11 cellular contexts compared by ENCODE assay signal in the genomic region with DNA sequence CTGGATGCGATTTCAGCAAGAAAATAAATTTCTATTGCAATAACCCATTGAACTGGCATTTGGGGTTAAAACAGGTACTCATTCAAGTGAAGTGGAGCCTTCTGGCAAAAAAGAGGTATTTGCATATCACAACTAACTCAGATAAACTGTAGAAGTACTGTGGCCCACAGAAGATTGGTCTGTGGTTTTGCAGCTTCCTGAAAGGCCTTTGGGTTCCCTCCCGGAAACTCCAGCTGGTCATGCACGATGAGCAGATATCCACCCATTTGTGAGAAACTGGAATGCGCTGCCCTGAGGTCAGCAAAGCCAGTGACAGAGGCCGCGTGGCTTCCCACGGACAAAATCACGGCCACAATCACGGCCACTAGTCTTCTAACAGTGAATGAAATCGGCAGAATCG.
DNase-seq lines count a peak whose midpoint lies in the region; ATAC-seq lines count a peak whose summit lies in the region.
"Had no signal": no experiment of that assay in that cellular context is flagged by ENCODE, and none has a peak within 500 bp of the region (broad histone marks: within the 10 kb centered on the region; RNA-seq: fewer than 3 reads in every experiment).

No MANE protein-coding gene starts in this region.

- no peak overlapping the region for H3K4me3 ChIP-seq in naive thymus-derived CD4-positive, alpha-beta T cell (ENCODE audit: low read length)
- H3K4me3 ChIP-seq: A549, SJSA1 had no signal

- CTCF ChIA-PET in activated CD4-positive, alpha-beta T cell treated with anti-CD3 and anti-CD28 coated beads for 36 hours (lab: Charles Lee), result no interaction called here
- CTCF ChIA-PET in naive thymus-derived CD4-positive, alpha-beta T cell (lab: Charles Lee), result no interaction called here

- H3K36me3 ChIP-seq in naive thymus-derived CD4-positive, alpha-beta T cell (ENCODE audit: control insufficient read depth in 2 of 3, insufficient read depth in 3 of 3, low read length in 3 of 3), result no peaks in the 10 kb centered on the region
- H3K36me3 ChIP-seq: SJSA1 had no signal

- peak; percentile 9 for DNase-seq in activated CD4-positive, alpha-beta T cell treated with anti-CD3 and anti-CD28 coated beads for 36 hours
- no peak for DNase-seq in activated CD4-positive, alpha-beta T cell treated with anti-CD3 and anti-CD28 coated beads for 4 hours
- DNase-seq in NAMALWA (ENCODE audit: low spot score), result peak; percentile 47
- DNase-seq in naive thymus-derived CD4-positive, alpha-beta T cell, result no peak
- no peak for DNase-seq in 8988T
- no peak for DNase-seq in NCI-H2196 treated with DMSO at 0.1 percent for 48 hours (lab: John Stamatoyannopoulos, UW; ENCODE audit: unreplicated experiment)
- no peak for DNase-seq in COR-L47 (lab: John Stamatoyannopoulos, UW)
- DNase-seq: activated naive CD4-positive, alpha-beta T cell had no signal

- ATAC-seq in activated CD4-positive, alpha-beta T cell treated with anti-CD3 and anti-CD28 coated beads for 36 hours, result no peak
- ATAC-seq in HG02642 (IDR thresholded peaks at IDR 0.05; ENCODE audit: poor library complexity, unreplicated experiment), result peak; percentile 69
- peak; percentile 50 for ATAC-seq in naive thymus-derived CD4-positive, alpha-beta T cell
- ATAC-seq: A549 had no signal

- peaks cover 15 to 23% of the 10 kb centered on the region in 2 donors for H3K4me1 ChIP-seq in naive thymus-derived CD4-positive, alpha-beta T cell (ENCODE audit: control insufficient read depth in 2 of 2, insufficient read depth in 2 of 2, low read length in 2 of 2)
- H3K4me1 ChIP-seq: A549, SJSA1 had no signal

- H3K9me3 Mint-ChIP-seq in activated CD4-positive, alpha-beta T cell treated with anti-CD3 and anti-CD28 coated beads for 36 hours (ENCODE audit: low read depth), result no peaks in the 10 kb centered on the region
- H3K9me3 Mint-ChIP-seq in naive thymus-derived CD4-positive, alpha-beta T cell, result peaks cover 0 to 3% (median 0%) of the 10 kb centered on the region in 11 donors

- no peaks in the 10 kb centered on the region for H3K27me3 ChIP-seq in naive thymus-derived CD4-positive, alpha-beta T cell (ENCODE audit: control insufficient read depth in 2 of 2, insufficient read depth in 2 of 2, low read length in 2 of 2)
- H3K27me3 ChIP-seq: SJSA1 had no signal

- no peaks in the 10 kb centered on the region for H3K36me3 Mint-ChIP-seq in activated CD4-positive, alpha-beta T cell treated with anti-CD3 and anti-CD28 coated beads for 36 hours (ENCODE audit: low read depth)
- peaks cover 0 to 10% (median 0%) of the 10 kb centered on the region in 5 donors for H3K36me3 Mint-ChIP-seq in naive thymus-derived CD4-positive, alpha-beta T cell

- no peak overlapping the region for H3K27ac ChIP-seq in naive thymus-derived CD4-positive, alpha-beta T cell (ENCODE audit: low read depth, low read length)
- H3K27ac ChIP-seq: A549, SJSA1 had no signal

- intact Hi-C loops in activated CD4-positive, alpha-beta T cell treated with anti-CD3 and anti-CD28 coated beads for 36 hours (cut with DNase I, micrococcal nuclease), result loop anchor here in 1 of 2 experiments (5.0 kb wide), 1 partner anchor 107 kb away; the partner anchor contains the start of gene EPHA4
- intact Hi-C loops in naive thymus-derived CD4-positive, alpha-beta T cell (cut with micrococcal nuclease), result no loop called here

- no peaks in the 10 kb centered on the region for H3K9me3 ChIP-seq in naive thymus-derived CD4-positive, alpha-beta T cell (ENCODE audit: control insufficient read depth in 2 of 3, low read length in 3 of 3)
- H3K9me3 ChIP-seq: A549, SJSA1 had no signal

- POLR2A ChIA-PET in activated CD4-positive, alpha-beta T cell treated with anti-CD3 and anti-CD28 coated beads for 36 hours (lab: Charles Lee), result interaction anchor here (0.5 kb wide), 1 partner anchor 9 kb away, joined by 3 read pairs; no protein-coding TSS in a partner anchor
- POLR2A ChIA-PET in naive thymus-derived CD4-positive, alpha-beta T cell (lab: Charles Lee), result no interaction called here

- peaks cover 43% of the 10 kb centered on the region for H3K4me1 Mint-ChIP-seq in activated CD4-positive, alpha-beta T cell treated with anti-CD3 and anti-CD28 coated beads for 36 hours
- H3K4me1 Mint-ChIP-seq in naive thymus-derived CD4-positive, alpha-beta T cell, result peaks cover 16 to 49% (median 39%) of the 10 kb centered on the region in 7 donors

- H3K4me3 Mint-ChIP-seq in activated CD4-positive, alpha-beta T cell treated with anti-CD3 and anti-CD28 coated beads for 36 hours, result no peak overlapping the region
- peak overlapping the region in 3 of 10 donors; percentile 8 to 40 (median 18) for H3K4me3 Mint-ChIP-seq in naive thymus-derived CD4-positive, alpha-beta T cell

- H3K27me3 Mint-ChIP-seq in activated CD4-positive, alpha-beta T cell treated with anti-CD3 and anti-CD28 coated beads for 36 hours, result no peaks in the 10 kb centered on the region
- H3K27me3 Mint-ChIP-seq in naive thymus-derived CD4-positive, alpha-beta T cell, result peaks cover 0 to 33% (median 0%) of the 10 kb centered on the region in 5 donors

- no peak overlapping the region for H3K27ac Mint-ChIP-seq in activated CD4-positive, alpha-beta T cell treated with anti-CD3 and anti-CD28 coated beads for 36 hours
- peak overlapping the region in 4 of 9 donors; percentile 14 to 84 (median 28) for H3K27ac Mint-ChIP-seq in naive thymus-derived CD4-positive, alpha-beta T cell

Comparison
In these comparisons a context has a peak if more than half of its experiments do, and no peak if none do; other contexts are left out.
1. DNase-seq: peak in activated CD4-positive, alpha-beta T cell treated with anti-CD3 and anti-CD28 coated beads for 36 hours (single experiment) and NAMALWA (single experiment); none in activated CD4-positive, alpha-beta T cell treated with anti-CD3 and anti-CD28 coated beads for 4 hours (0 of 2), naive thymus-derived CD4-positive, alpha-beta T cell (0 of 9), 8988T (single experiment), NCI-H2196 treated with DMSO at 0.1 percent for 48 hours (single experiment) and COR-L47 (single experiment).